ENCODE assay signal across 8 cellular contexts in genomic region chr17:12021604-12022003, GRCh38. TPM values are rescaled to one million over a fixed set of nuclear protein-coding genes. Genes with fewer than 3 reads are reported as not detected.
DNase-seq lines count a peak whose midpoint lies in the region; ATAC-seq and TF ChIP-seq lines count a peak whose summit lies in the region.

No MANE protein-coding gene starts in this region.

- peak overlapping the region; percentile 77 for H3K4me3 Mint-ChIP-seq in T-helper 17 cell

- H3K4me1 ChIP-seq in right cardiac atrium (ENCODE audit: control insufficient read depth, insufficient read depth, low read length), result no peaks in the 10 kb centered on the region
- peaks cover 15 to 61% (median 39%) of the 10 kb centered on the region in 6 donors for H3K4me1 ChIP-seq in spleen

- no peaks in the 10 kb centered on the region for H3K36me3 ChIP-seq in spleen

- no peaks in the 10 kb centered on the region for H3K27me3 Mint-ChIP-seq in T-helper 17 cell

- H3K4me1 Mint-ChIP-seq in T-helper 17 cell, result peaks cover 30% of the 10 kb centered on the region

- DNase-seq in DMS53 (lab: John Stamatoyannopoulos, UW) (peak; percentile 19), DMS53 treated with DMSO at 0.1 percent for 48 hours (lab: John Stamatoyannopoulos, UW; ENCODE audit: unreplicated experiment) (no peak), T-helper 17 cell (no peak), right cardiac atrium (no peak), spleen (no peak), midbrain (lab: John Stamatoyannopoulos, UW) (no peak), MV-4-11 (lab: John Stamatoyannopoulos, UW) (no peak)

- H3K27ac ChIP-seq in right cardiac atrium (ENCODE audit: low read length), result no peak overlapping the region
- peak overlapping the region; percentile 70 to 95 (median 93) for H3K27ac ChIP-seq in spleen

- H3K36me3 Mint-ChIP-seq in T-helper 17 cell (ENCODE audit: low read depth), result no peaks in the 10 kb centered on the region

- no peak for TF ChIP-seq CTCF in spleen (IDR thresholded peaks at IDR 0.05 in 8 of 11, conservative IDR thresholded peaks at IDR 0.05 in 3 of 11)

- H3K27me3 ChIP-seq in right cardiac atrium (ENCODE audit: control insufficient read depth, insufficient read depth) (no peaks in the 10 kb centered on the region), spleen (replicated peaks in 1 of 7) (no peaks in the 10 kb centered on the region)

- no peak for TF ChIP-seq POLR2A in spleen (IDR thresholded peaks at IDR 0.05)
- no peak for TF ChIP-seq POLR2A in GM18505 (IDR thresholded peaks at IDR 0.05; ENCODE audit: borderline replicate concordance, extremely low read depth, insufficient read depth, insufficient read length)

- H3K9me3 ChIP-seq in T-helper 17 cell (ENCODE audit: control insufficient read depth, low read length, poor library complexity, severe bottlenecking) (no peaks in the 10 kb centered on the region), right cardiac atrium (ENCODE audit: control insufficient read depth, low read length) (no peaks in the 10 kb centered on the region), spleen (no peaks in the 10 kb centered on the region)

- 2% methylated on average over 3 of the region's 3 CpGs for WGBS in right cardiac atrium
- WGBS in spleen, 5 donors, result 3 to 15% (median 5%) methylated on average over 3 of the region's 3 CpGs

- ATAC-seq in T-helper 17 cell (no peak), right cardiac atrium (no peak), GM18505 (IDR thresholded peaks at IDR 0.05; ENCODE audit: unreplicated experiment) (no peak)

- intact Hi-C loops in right cardiac atrium (cut with DNase I), result no loop called here
- intact Hi-C loops in spleen (cut with DNase I; ENCODE audit: low total_unique reads), result no loop called here

- H3K4me3 ChIP-seq in right cardiac atrium (ENCODE audit: low read length) (peak overlapping the region; percentile 99), spleen (peak overlapping the region; percentile 53 to 97 (median 85))

- H3K27ac Mint-ChIP-seq in T-helper 17 cell, result no peak overlapping the region

RNA-seq across cellular contexts. Expression of gene MAP2K4, which starts 0.9 kb away (rescaled TPM):
- total RNA-seq in T-helper 17 cell (10 to 100 TPM; 23.6 to 27.0 TPM), right cardiac atrium (10 to 100 TPM; 29.9 to 34.4 (median 33.7) TPM), spleen (10 to 100 TPM; 23.9 to 35.1 (median 30.7) TPM)
- polyA plus RNA-seq in right cardiac atrium (11.5 TPM), spleen (10 to 100 TPM in 1 of 3 donors, 1 to 10 TPM in 2; 8.2 to 11.4 (median 9.3) TPM)

RNA-seq across cellular contexts. Expression of gene ZNF18, which starts 24.3 kb away (rescaled TPM):
- 10 to 100 TPM; 13.9 to 15.0 TPM for total RNA-seq in T-helper 17 cell
- total RNA-seq in right cardiac atrium, result 1 to 10 TPM; 4.0 to 5.3 (median 4.6) TPM
- 3.5 TPM for polyA plus RNA-seq in right cardiac atrium
- total RNA-seq in spleen, result 10 to 100 TPM in 4 of 7 donors, 1 to 10 TPM in 3; 7.7 to 13.4 (median 10.2) TPM
- polyA plus RNA-seq in spleen, result 10 to 100 TPM in 1 of 3 donors, 1 to 10 TPM in 2; 7.0 to 10.9 (median 8.0) TPM
